ENCODE assay signal across 16 cellular contexts in the genomic region with DNA sequence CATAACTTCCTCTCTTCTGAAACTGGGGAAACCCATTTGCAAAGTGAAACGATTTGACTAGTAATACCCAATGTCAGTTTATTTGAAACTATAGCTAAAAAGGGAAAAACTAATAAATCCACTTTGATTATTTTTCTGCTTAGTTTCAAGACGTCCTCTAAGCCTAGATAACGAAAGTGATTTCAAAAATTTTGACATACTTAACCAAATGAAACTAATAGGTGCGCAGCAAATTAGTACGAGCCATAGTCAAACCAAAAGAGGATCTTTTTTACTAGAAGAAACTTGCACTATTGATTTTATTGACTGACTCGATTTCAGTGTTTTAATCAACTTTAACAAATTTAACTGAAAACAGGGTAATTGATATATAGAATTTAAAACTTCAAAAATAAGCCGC. TPM values are rescaled to one million over a fixed set of nuclear protein-coding genes. Genes with fewer than 3 reads are reported as not detected.
A peak's percentile ranks its signal among the peaks of the same experiment; 100 is the strongest.
DNase-seq lines count a peak whose midpoint lies in the region; ATAC-seq, FAIRE-seq and TF ChIP-seq lines count a peak whose summit lies in the region.
"Had no signal": no experiment of that assay in that cellular context is flagged by ENCODE, and none has a peak within 500 bp of the region (broad histone marks: within the 10 kb centered on the region; RNA-seq: fewer than 3 reads in every experiment).

No MANE protein-coding gene starts in this region.

- WGBS in small intestine, 3 donors: 10 to 19% (median 16%) methylated on average over 7 of the region's 7 CpGs

- no peaks in the 10 kb centered on the region for H3K36me3 ChIP-seq in CD4-positive, alpha-beta memory T cell (ENCODE audit: insufficient read depth, low read length)
- no peaks in the 10 kb centered on the region for H3K36me3 ChIP-seq in GM23338 (ENCODE audit: insufficient read depth)
- H3K36me3 ChIP-seq in small intestine (ENCODE audit: control insufficient read depth in 2 of 2, insufficient read depth in 2 of 2, low read length in 2 of 2): no peaks in the 10 kb centered on the region
- H3K36me3 ChIP-seq in tibial artery: no peaks in the 10 kb centered on the region
- H3K36me3 ChIP-seq: BLaER1 treated with 17β-estradiol and CSF1 and Interleukin-3, amounts not matched to agents 10 nM and 100 nM had no signal

- no peak for ATAC-seq in GM23338
- ATAC-seq in T-helper 17 cell: no peak
- ATAC-seq in naive B cell (ENCODE audit: low read depth in 2 of 2): peak; percentile 23 to 26
- no peak for ATAC-seq in GM21390 (IDR thresholded peaks at IDR 0.05; ENCODE audit: unreplicated experiment)

- H3K4me3 Mint-ChIP-seq in CD4-positive, alpha-beta memory T cell: peak overlapping the region in 6 of 8 donors; percentile 84 to 92 (median 88)
- H3K4me3 Mint-ChIP-seq in GM23338 (peak overlapping the region; percentile 94), T-helper 17 cell (peak overlapping the region; percentile 25), naive B cell (peak overlapping the region; percentile 40 to 96 (median 91))

- H3K27ac Mint-ChIP-seq in CD4-positive, alpha-beta memory T cell: peak overlapping the region in 1 of 7 donors; percentile 52
- H3K27ac Mint-ChIP-seq in GM23338: no peak overlapping the region
- no peak overlapping the region for H3K27ac Mint-ChIP-seq in T-helper 17 cell
- peak overlapping the region in 1 of 6 donors; percentile 32 for H3K27ac Mint-ChIP-seq in naive B cell

- peaks cover 54% of the 10 kb centered on the region for H3K27me3 ChIP-seq in CD4-positive, alpha-beta memory T cell (ENCODE audit: insufficient read depth, low read length)
- H3K27me3 ChIP-seq in GM23338 (ENCODE audit: insufficient read depth) (peaks cover 49% of the 10 kb centered on the region), small intestine (ENCODE audit: control insufficient read depth in 2 of 2, insufficient read depth in 2 of 2, low read length in 2 of 2) (peaks cover 4 to 37% of the 10 kb centered on the region in 2 donors), tibial artery (peaks cover 5 to 86% of the 10 kb centered on the region in 2 donors)

- no peak for FAIRE-seq in small intestine (lab: Jason Lieb, UNC)

- no peak overlapping the region for H2AFZ ChIP-seq in GM23338

- no peak overlapping the region for H3K4me3 ChIP-seq in CD4-positive, alpha-beta memory T cell (ENCODE audit: low read length in 2 of 2)
- peak overlapping the region; percentile 67 for H3K4me3 ChIP-seq in GM23338
- no peak overlapping the region for H3K4me3 ChIP-seq in small intestine (ENCODE audit: low read depth in 1 of 2, low read length in 2 of 2)
- no peak overlapping the region for H3K4me3 ChIP-seq in tibial artery

- no peak overlapping the region for H3K27ac ChIP-seq in CD4-positive, alpha-beta memory T cell (ENCODE audit: low read depth, low read length)
- H3K27ac ChIP-seq in GM23338 (ENCODE audit: low read depth) (no peak overlapping the region; the same call in 1 of the 2 replicates), small intestine (ENCODE audit: low read depth in 1 of 2, low read length in 1 of 2) (no peak overlapping the region), tibial artery (no peak overlapping the region)
- H3K27ac ChIP-seq: BLaER1 treated with 17β-estradiol and CSF1 and Interleukin-3, amounts not matched to agents 10 nM and 100 nM; coronary artery had no signal

- peaks cover 8 to 28% (median 15%) of the 10 kb centered on the region in 4 donors for H3K4me1 Mint-ChIP-seq in CD4-positive, alpha-beta memory T cell
- H3K4me1 Mint-ChIP-seq in GM23338: peaks cover 62% of the 10 kb centered on the region
- H3K4me1 Mint-ChIP-seq in T-helper 17 cell: peaks cover 11% of the 10 kb centered on the region
- peaks cover 12 to 22% (median 14%) of the 10 kb centered on the region in 3 donors for H3K4me1 Mint-ChIP-seq in naive B cell

- peaks cover 45 to 61% of the 10 kb centered on the region in 2 donors for H3K27me3 Mint-ChIP-seq in CD4-positive, alpha-beta memory T cell
- peaks cover 57% of the 10 kb centered on the region for H3K27me3 Mint-ChIP-seq in GM23338 (ENCODE audit: insufficient read depth, low read depth, poor library complexity)
- peaks cover 65% of the 10 kb centered on the region for H3K27me3 Mint-ChIP-seq in T-helper 17 cell
- peaks cover 52 to 74% (median 56%) of the 10 kb centered on the region in 3 donors for H3K27me3 Mint-ChIP-seq in naive B cell

- H4K20me1 ChIP-seq in GM23338 (replicated peaks; ENCODE audit: insufficient read depth): no peaks in the 10 kb centered on the region

- no peak for DNase-seq in CD4-positive, alpha-beta memory T cell
- DNase-seq in GM23338 (ENCODE audit: low spot score) (no peak), T-helper 17 cell (no peak), naive B cell (no peak), NCI-H2227 (lab: John Stamatoyannopoulos, UW; ENCODE audit: unreplicated experiment) (no peak), small intestine (no peak), tibial artery (no peak)
- DNase-seq: KG1; NCI-H2029 treated with DMSO at 0.1 percent for 48 hours; SIG-M5; stimulated activated naive CD4-positive, alpha-beta T cell had no signal

- POLR2A ChIA-PET in CD4-positive, alpha-beta memory T cell (lab: Charles Lee; ENCODE audit: partially characterized antibody): no interaction called here

- H3K4me2 ChIP-seq in GM23338: peak overlapping the region; percentile 84

- TF ChIP-seq CTCF in GM23338 (conservative IDR thresholded peaks at IDR 0.05; ENCODE audit: low read depth in 2 of 2) (no peak), tibial artery (IDR thresholded peaks at IDR 0.05) (no peak)

- intact Hi-C loops in CD4-positive, alpha-beta memory T cell (cut with micrococcal nuclease): no loop called here
- intact Hi-C loops in tibial artery (cut with DNase I; ENCODE audit: low total_unique reads): no loop called here

- H3K9me3 ChIP-seq in CD4-positive, alpha-beta memory T cell (ENCODE audit: control insufficient read depth in 1 of 2, low read length in 2 of 2): no peaks in the 10 kb centered on the region
- H3K9me3 ChIP-seq in T-helper 17 cell (ENCODE audit: control insufficient read depth, low read length, poor library complexity, severe bottlenecking): no peaks in the 10 kb centered on the region
- H3K9me3 ChIP-seq in small intestine (ENCODE audit: control insufficient read depth, low read depth): peaks cover 1% of the 10 kb centered on the region
- H3K9me3 ChIP-seq in tibial artery: no peaks in the 10 kb centered on the region

- H3K36me3 Mint-ChIP-seq in CD4-positive, alpha-beta memory T cell: peaks cover 3 to 6% of the 10 kb centered on the region in 2 donors
- H3K36me3 Mint-ChIP-seq in GM23338 (ENCODE audit: low read depth): no peaks in the 10 kb centered on the region; the same call in 2 of the 3 replicates
- peaks cover 2% of the 10 kb centered on the region for H3K36me3 Mint-ChIP-seq in T-helper 17 cell (ENCODE audit: low read depth)
- H3K36me3 Mint-ChIP-seq in naive B cell: peaks cover 0 to 12% of the 10 kb centered on the region in 2 donors

- peaks cover 0 to 45% (median 29%) of the 10 kb centered on the region in 8 donors for H3K9me3 Mint-ChIP-seq in CD4-positive, alpha-beta memory T cell
- no peaks in the 10 kb centered on the region for H3K9me3 Mint-ChIP-seq in GM23338
- H3K9me3 Mint-ChIP-seq in naive B cell: peaks cover 0 to 27% (median 14%) of the 10 kb centered on the region in 7 donors

- peaks cover 15% of the 10 kb centered on the region for H3K4me1 ChIP-seq in CD4-positive, alpha-beta memory T cell (ENCODE audit: insufficient read depth, low read length)
- H3K4me1 ChIP-seq in GM23338 (ENCODE audit: insufficient read depth): peaks cover 75% of the 10 kb centered on the region
- peaks cover 5 to 9% of the 10 kb centered on the region in 2 donors for H3K4me1 ChIP-seq in small intestine (ENCODE audit: control insufficient read depth in 2 of 2, insufficient read depth in 1 of 2, low read depth in 1 of 2, low read length in 1 of 2)
- H3K4me1 ChIP-seq in tibial artery: peaks cover 0 to 20% (median 15%) of the 10 kb centered on the region in 4 donors

- no peaks in the 10 kb centered on the region for H3K9me2 ChIP-seq in GM23338 (ENCODE audit: insufficient read depth)

- no peaks in the 10 kb centered on the region for H3K79me2 ChIP-seq in GM23338 (replicated peaks; ENCODE audit: insufficient read depth)

- CTCF ChIA-PET in CD4-positive, alpha-beta memory T cell (lab: Charles Lee; ENCODE audit: partially characterized antibody): no interaction called here

- peaks cover 16% of the 10 kb centered on the region; the same call in 1 of the 2 replicates for H3F3A ChIP-seq in GM23338 (replicated peaks; ENCODE audit: low read depth)

TF ChIP-seq in GM23338, 12 proteins besides CTCF, POLR2A, EP300 and RAD21 (continues in another document):
- TF ChIP-seq CREB1 (CRISPR knock-in tag; IDR thresholded peaks at IDR 0.05; ENCODE audit: low read depth) (no peak), NANOG (IDR thresholded peaks at IDR 0.05; ENCODE audit: borderline replicate concordance) (no peak), EZH2phosphoT487 (IDR thresholded peaks at IDR 0.05; ENCODE audit: unreplicated experiment) (no peak), JUNB (IDR thresholded peaks at IDR 0.05; ENCODE audit: unreplicated experiment) (no peak), POLR2AphosphoS5 (IDR thresholded peaks at IDR 0.05; ENCODE audit: low read depth) (no peak), STAT1 (IDR thresholded peaks at IDR 0.05; ENCODE audit: unreplicated experiment) (no peak), EZH2 (IDR thresholded peaks at IDR 0.05; ENCODE audit: low read depth, unreplicated experiment) (no peak)
- TF ChIP-seq, protein P1, sequence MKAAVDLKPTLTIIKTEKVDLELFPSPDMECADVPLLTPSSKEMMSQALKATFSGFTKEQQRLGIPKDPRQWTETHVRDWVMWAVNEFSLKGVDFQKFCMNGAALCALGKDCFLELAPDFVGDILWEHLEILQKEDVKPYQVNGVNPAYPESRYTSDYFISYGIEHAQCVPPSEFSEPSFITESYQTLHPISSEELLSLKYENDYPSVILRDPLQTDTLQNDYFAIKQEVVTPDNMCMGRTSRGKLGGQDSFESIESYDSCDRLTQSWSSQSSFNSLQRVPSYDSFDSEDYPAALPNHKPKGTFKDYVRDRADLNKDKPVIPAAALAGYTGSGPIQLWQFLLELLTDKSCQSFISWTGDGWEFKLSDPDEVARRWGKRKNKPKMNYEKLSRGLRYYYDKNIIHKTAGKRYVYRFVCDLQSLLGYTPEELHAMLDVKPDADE (IDR thresholded peaks at IDR 0.05): no peak

RNA-seq across cellular contexts. Expression of gene SP8, which starts 9.9 kb away (rescaled TPM):
- not detected for total RNA-seq in CD4-positive, alpha-beta memory T cell
- not detected for polyA plus RNA-seq in CD4-positive, alpha-beta memory T cell
- 4.4 and 6.7 TPM in 2 replicates for total RNA-seq in GM23338 (2014; rRNA removed; shearing (Covaris generic))
- polyA plus RNA-seq in GM23338 (2016; fragmentation: Nextera tagmentation; extraction: Ambion mirVana) (3.4 and 3.7 TPM in 2 replicates), naive B cell (ENCODE audit: low read depth in 6 of 6) (not detected), small intestine (not detected)
- not detected for total RNA-seq in T-helper 17 cell
- total RNA-seq: G401, renal cortical epithelial cell had no signal

Comparison
In these comparisons a context has a peak if more than half of its experiments do, and no peak if none do; other contexts are left out.
1. H3K4me3 Mint-ChIP-seq: peak in every context shown above with its lines; median percentile 94 in GM23338; 91 in naive B cell; 88 in CD4-positive, alpha-beta memory T cell; 25 in T-helper 17 cell.
2. ATAC-seq: peak in naive B cell (2 of 2); none in GM23338 (single experiment), T-helper 17 cell (single experiment) and GM21390 (single experiment).